Comparison of ENCODE assay signal across 10 cellular contexts in the genomic region with DNA sequence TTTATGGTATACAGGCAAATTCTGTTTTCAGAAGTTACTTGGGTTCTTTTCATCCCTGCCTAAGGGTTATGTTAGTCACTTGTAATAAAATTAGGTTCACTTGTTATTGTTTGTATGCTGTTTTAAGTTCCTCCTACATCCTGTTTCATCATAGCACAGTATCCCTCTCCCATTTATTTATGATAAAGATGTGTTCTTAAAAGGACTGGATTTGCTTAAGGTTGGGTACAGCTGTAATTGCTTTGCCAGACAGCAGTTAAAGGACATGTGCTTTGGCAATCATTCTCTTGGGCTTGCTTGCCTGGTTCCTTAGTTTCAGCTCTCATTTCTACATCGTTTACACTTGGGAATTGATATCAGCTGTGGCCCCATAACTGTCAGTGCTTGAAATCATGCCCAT. TPM values are rescaled to one million over a fixed set of nuclear protein-coding genes. Genes with fewer than 3 reads are reported as not detected.
DNase-seq lines count a peak whose midpoint lies in the region; ATAC-seq and TF ChIP-seq lines count a peak whose summit lies in the region.
"Had no signal": no experiment of that assay in that cellular context is flagged by ENCODE, and none has a peak within 500 bp of the region (broad histone marks: within the 10 kb centered on the region; RNA-seq: fewer than 3 reads in every experiment).

No MANE protein-coding gene starts in this region.

- no peaks in the 10 kb centered on the region for H3F3A ChIP-seq in PC-9 (ENCODE audit: insufficient read depth, low read depth)

- TF ChIP-seq POLR2A in breast epithelium (IDR thresholded peaks at IDR 0.05) = no peak

- BruUV-seq in MCF 10A (replicated peaks; lab: Mats Ljungman, UMichigan) (no TSS peak), PC-9 (replicated peaks; lab: Mats Ljungman, UMichigan) (no TSS peak)

- peak overlapping the region; percentile 10 for H3K27ac Mint-ChIP-seq in MCF 10A (ENCODE audit: low read depth, unreplicated experiment)
- peak overlapping the region; percentile 17 for H3K27ac Mint-ChIP-seq in stimulated activated naive B cell treated with anti-CD40 and anti-IgM and Interleukin-4, amounts not matched to agents 10 μg/mL and 1 μg/mL and 100 μg/mL, for 72 hours

- H3K27me3 Mint-ChIP-seq in MCF 10A (ENCODE audit: insufficient read depth, unreplicated experiment) = no peaks in the 10 kb centered on the region
- no peaks in the 10 kb centered on the region for H3K27me3 Mint-ChIP-seq in stimulated activated naive B cell treated with anti-CD40 and anti-IgM and Interleukin-4, amounts not matched to agents 10 μg/mL and 1 μg/mL and 100 μg/mL, for 72 hours

- POLR2A ChIA-PET in MCF 10A (lab: Yijun Ruan, JAX) (interaction anchor here (2.2 kb wide), 1 partner anchor 12 kb away, joined by 6 read pairs; the partner anchor contains the start of gene ATP2C1), PC-9 (lab: Charles Lee; ENCODE audit: unreplicated experiment) (no interaction called here), RWPE1 (lab: Yijun Ruan, JAX; ENCODE audit: low non-redundant PET) (no interaction called here)

- H3K9me2 ChIP-seq in PC-9 (ENCODE audit: insufficient read depth) = no peaks in the 10 kb centered on the region

- H3K4me3 Mint-ChIP-seq in MCF 10A (ENCODE audit: unreplicated experiment) = no peak overlapping the region
- H3K4me3 Mint-ChIP-seq in stimulated activated naive B cell treated with anti-CD40 and anti-IgM and Interleukin-4, amounts not matched to agents 10 μg/mL and 1 μg/mL and 100 μg/mL, for 72 hours = no peak overlapping the region

- H3K27me3 ChIP-seq in breast epithelium (no peaks in the 10 kb centered on the region), PC-9 (ENCODE audit: insufficient read depth, low read depth) (no peaks in the 10 kb centered on the region)

- H3K4me3 ChIP-seq in breast epithelium = no peak overlapping the region
- no peak overlapping the region for H3K4me3 ChIP-seq in PC-9

- H3K4me1 ChIP-seq in breast epithelium (no peaks in the 10 kb centered on the region), PC-9 (replicated peaks; ENCODE audit: insufficient read depth) (no peaks in the 10 kb centered on the region)

- H4K20me1 ChIP-seq in PC-9 (ENCODE audit: insufficient read depth) = no peaks in the 10 kb centered on the region

- H3K79me2 ChIP-seq in PC-9 (ENCODE audit: low read depth) = peaks cover 88% of the 10 kb centered on the region

- H2AFZ ChIP-seq in PC-9 = no peak overlapping the region

- TF ChIP-seq CTCF in MCF 10A (IDR thresholded peaks at IDR 0.05; ENCODE audit: unreplicated experiment) (no peak), breast epithelium (IDR thresholded peaks at IDR 0.05) (no peak), PC-9 (conservative IDR thresholded peaks at IDR 0.05) (no peak), RWPE1 (conservative IDR thresholded peaks at IDR 0.05; ENCODE audit: low read depth) (no peak)

- no peak overlapping the region for H3K27ac ChIP-seq in breast epithelium
- no peak overlapping the region for H3K27ac ChIP-seq in PC-9
- no peak overlapping the region for H3K27ac ChIP-seq in RWPE1

- H3K4me1 Mint-ChIP-seq in MCF 10A (ENCODE audit: insufficient read depth, unreplicated experiment) = peaks cover 20% of the 10 kb centered on the region
- peaks cover 37 to 57% of the 10 kb centered on the region in 2 donors for H3K4me1 Mint-ChIP-seq in stimulated activated naive B cell treated with anti-CD40 and anti-IgM and Interleukin-4, amounts not matched to agents 10 μg/mL and 1 μg/mL and 100 μg/mL, for 72 hours

- H3K36me3 Mint-ChIP-seq in MCF 10A (ENCODE audit: insufficient read depth, unreplicated experiment) = no peaks in the 10 kb centered on the region
- H3K36me3 Mint-ChIP-seq in stimulated activated naive B cell treated with anti-CD40 and anti-IgM and Interleukin-4, amounts not matched to agents 10 μg/mL and 1 μg/mL and 100 μg/mL, for 72 hours = peaks cover 2 to 7% of the 10 kb centered on the region in 2 donors

- H3K9me3 Mint-ChIP-seq in MCF 10A (ENCODE audit: unreplicated experiment) = no peaks in the 10 kb centered on the region
- H3K9me3 Mint-ChIP-seq in stimulated activated naive B cell treated with anti-CD40 and anti-IgM and Interleukin-4, amounts not matched to agents 10 μg/mL and 1 μg/mL and 100 μg/mL, for 72 hours = no peaks in the 10 kb centered on the region

- DNase-seq in MCF 10A (ENCODE audit: unreplicated experiment) (peak; percentile 25), breast epithelium (ENCODE audit: low spot score in 2 of 2) (no peak), NCI-H1436 treated with DMSO at 0.1 percent for 48 hours (lab: John Stamatoyannopoulos, UW) (peak; percentile 14), fibroblast of gingiva (ENCODE audit: low read depth) (peak; percentile 88), PC-9 (no peak), RWPE1 (ENCODE audit: low spot score) (no peak)
- no peak for DNase-seq in stimulated activated naive B cell treated with anti-CD40 and anti-IgM and Interleukin-4, amounts not matched to agents 10 μg/mL and 1 μg/mL and 100 μg/mL, for 72 hours
- DNase-seq: cerebellar nuclear complex, kidney had no signal

- H3K4me2 ChIP-seq in PC-9 = no peak overlapping the region

- peak in 1 of 2 donors; percentile 42 for ATAC-seq in stimulated activated naive B cell treated with anti-CD40 and anti-IgM and Interleukin-4, amounts not matched to agents 10 μg/mL and 1 μg/mL and 100 μg/mL, for 72 hours (replicated peaks)
- ATAC-seq in HG02973 (IDR thresholded peaks at IDR 0.05; ENCODE audit: unreplicated experiment) = no peak

- H3K9me3 ChIP-seq in breast epithelium (no peaks in the 10 kb centered on the region), PC-9 (ENCODE audit: insufficient read depth, low read depth) (no peaks in the 10 kb centered on the region)

- CTCF ChIA-PET in MCF 10A (lab: Yijun Ruan, JAX) (interaction anchor here (0.6 kb wide), 2 partner anchors 15 to 74 kb away, joined by 3 to 4 read pairs; no protein-coding TSS in a partner anchor), PC-9 (lab: Charles Lee) (no interaction called here), RWPE1 (lab: Yijun Ruan, JAX) (no interaction called here)

- intact Hi-C loops in MCF 10A (cut with micrococcal nuclease) = no loop called here
- intact Hi-C loops in breast epithelium (cut with DNase I; ENCODE audit: low total_unique reads) = no loop called here
- intact Hi-C loops in PC-9 (cut with micrococcal nuclease; ENCODE audit: unreplicated experiment) = no loop called here

- H3K36me3 ChIP-seq in breast epithelium = no peaks in the 10 kb centered on the region
- 0 out of 2 replicates have a peak, but pooled peaks cover 8% of the 10 kb centered on the region for H3K36me3 ChIP-seq in PC-9 (ENCODE audit: low read depth)

RNA-seq across cellular contexts. Expression of gene ATP2C1, which starts 11.7 kb away (rescaled TPM):
- total RNA-seq in MCF 10A (2022) = 52.7 and 61.0 TPM in 2 replicates
- total RNA-seq in breast epithelium = 10 to 100 TPM; 59.4 to 76.4 (median 76.2) TPM
- 88.9 and 101 TPM in 2 replicates for total RNA-seq in PC-9 (2021)

Comparison
In these comparisons a context has a peak if more than half of its experiments do, and no peak if none do; other contexts are left out.
1. DNase-seq: peak in MCF 10A (single experiment), NCI-H1436 treated with DMSO at 0.1 percent for 48 hours (single experiment) and fibroblast of gingiva (single experiment); none in breast epithelium (0 of 2), stimulated activated naive B cell treated with anti-CD40 and anti-IgM and Interleukin-4, amounts not matched to agents 10 μg/mL and 1 μg/mL and 100 μg/mL, for 72 hours (single experiment), PC-9 (0 of 2) and RWPE1 (single experiment).